Comparison of ENCODE assay signal across 24 cellular contexts in genomic region chr18:62693659-62694058, GRCh38.
"Had no signal": no experiment of that assay in that cellular context is flagged by ENCODE, and none has a peak within 500 bp of the region (broad histone marks: within the 10 kb centered on the region; RNA-seq: fewer than 3 reads in every experiment).

No MANE protein-coding gene starts in this region.

- H3K27me3 ChIP-seq: gastrocnemius medialis, neural progenitor cell, right atrium auricular region, sigmoid colon, tibial nerve, upper lobe of left lung had no signal

- H3K9me3 ChIP-seq: prostate gland had no signal

- DNase-seq: dermis blood vessel endothelial cell; effector memory CD8-positive, alpha-beta T cell; foreskin fibroblast; gastrocnemius medialis; left cardiac atrium; left ventricle myocardium inferior; mesenchymal stem cell; naive thymus-derived CD4-positive, alpha-beta T cell; sigmoid colon; stimulated activated CD4-positive, alpha-beta T cell treated with anti-CD3 and anti-CD28 coated beads, Interleukin-2, amount 100 ng/mL, for 24 hours; stimulated activated CD4-positive, alpha-beta T cell treated with anti-CD3 and anti-CD28 coated beads, Interleukin-4, amount 100 ng/mL, for 24 hours; stimulated activated naive CD8-positive, alpha-beta T cell treated with anti-CD3 and anti-CD28 coated beads, Interleukin-15, Interleukin-2, amounts not matched to agents 100 U/mL and 50 U/mL, for 24 hours; upper lobe of left lung had no signal

- H3K27ac ChIP-seq: coronary artery, gastrocnemius medialis, left ventricle myocardium inferior, neural progenitor cell, prostate gland, right atrium auricular region, sigmoid colon, thoracic aorta, tibial nerve, upper lobe of left lung had no signal

- H3K9ac ChIP-seq: neural progenitor cell had no signal

- FAIRE-seq: endometrium, keratinocyte, urothelium cell line had no signal

- H3K4me1 ChIP-seq: gastrocnemius medialis, left ventricle myocardium inferior, neural progenitor cell, prostate gland, right atrium auricular region, sigmoid colon, upper lobe of left lung had no signal

- ATAC-seq: effector memory CD8-positive, alpha-beta T cell; gastrocnemius medialis; left cardiac atrium; naive thymus-derived CD4-positive, alpha-beta T cell; stimulated activated memory B cell treated with anti-CD40 and anti-IgM and Interleukin-4, amounts not matched to agents 10 μg/mL and 1 μg/mL and 100 μg/mL, for 72 hours; stimulated activated naive CD8-positive, alpha-beta T cell treated with anti-CD3 and anti-CD28 coated beads, Interleukin-15, Interleukin-2, amounts not matched to agents 100 U/mL and 50 U/mL, for 24 hours had no signal

- H3K36me3 ChIP-seq: gastrocnemius medialis, left ventricle myocardium inferior, neural progenitor cell, prostate gland, right atrium auricular region, sigmoid colon, thoracic aorta, tibial nerve, upper lobe of left lung had no signal

- H2AFZ ChIP-seq: neural progenitor cell had no signal

- H3K4me3 ChIP-seq: coronary artery, gastrocnemius medialis, left ventricle myocardium inferior, lung, neural progenitor cell, prostate gland, right atrium auricular region, sigmoid colon, thoracic aorta, tibial nerve, upper lobe of left lung had no signal

- H3K4me2 ChIP-seq: neural progenitor cell had no signal
